17 cellular contexts compared by ENCODE assay signal in the genomic region with DNA sequence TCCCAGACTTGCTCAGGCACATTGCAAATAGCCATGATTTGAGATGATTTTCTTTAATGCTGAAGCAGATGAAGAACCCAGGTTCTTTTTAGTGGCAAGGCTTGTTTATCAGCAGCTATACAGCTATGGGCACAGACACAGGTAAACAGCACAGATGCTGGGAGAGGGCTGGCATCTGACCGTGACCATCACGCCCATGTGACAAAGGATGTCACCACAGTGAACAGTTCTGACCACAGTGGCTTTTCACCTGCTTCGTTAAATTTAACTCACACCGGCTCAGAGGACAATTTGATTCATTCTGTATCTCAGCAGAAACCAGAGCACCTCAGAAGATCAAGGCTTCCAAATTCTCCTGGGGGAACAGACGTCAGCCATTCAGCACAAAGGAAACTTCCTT.
DNase-seq lines count a peak whose midpoint lies in the region; ATAC-seq and TF ChIP-seq lines count a peak whose summit lies in the region.
"Had no signal": no experiment of that assay in that cellular context is flagged by ENCODE, and none has a peak within 500 bp of the region (broad histone marks: within the 10 kb centered on the region; RNA-seq: fewer than 3 reads in every experiment).

No MANE protein-coding gene starts in this region.

- TF ChIP-seq POLR2A in spleen (IDR thresholded peaks at IDR 0.05): no peak

- intact Hi-C loops in spleen (cut with DNase I; ENCODE audit: low total_unique reads) (no loop called here), Calu3 (cut with micrococcal nuclease; ENCODE audit: unreplicated experiment) (no loop called here)

- peaks cover 3% of the 10 kb centered on the region for H3K27me3 Mint-ChIP-seq in activated CD4-positive, alpha-beta T cell treated with anti-CD3 and anti-CD28 coated beads, Interleukin-2, amount 10 ng/mL, durations not matched to agents 7 days and 5 days
- peaks cover 11% of the 10 kb centered on the region for H3K27me3 Mint-ChIP-seq in T-helper 17 cell
- peaks cover 81% of the 10 kb centered on the region for H3K27me3 Mint-ChIP-seq in Calu3 (ENCODE audit: unreplicated experiment)
- H3K27me3 Mint-ChIP-seq: CD4-positive, alpha-beta T cell had no signal

- H3K4me1 ChIP-seq in spleen (peaks cover 0 to 34% (median 8%) of the 10 kb centered on the region in 6 donors), SJCRH30 (peaks cover 22% of the 10 kb centered on the region)
- H3K4me1 ChIP-seq: A549, colonic mucosa, right atrium auricular region had no signal

- no TSS peak for BruUV-seq in Calu3 (replicated peaks; lab: Mats Ljungman, UMichigan)

- CTCF ChIA-PET in activated CD4-positive, alpha-beta T cell treated with anti-CD3 and anti-CD28 coated beads, Interleukin-2, amount 10 ng/mL, durations not matched to agents 7 days and 5 days (lab: Charles Lee): no interaction called here
- CTCF ChIA-PET in Calu3 (lab: Charles Lee): no interaction called here

- peak overlapping the region in 6 of 8 donors; percentile 49 to 83 (median 74) for H3K27ac ChIP-seq in spleen
- H3K27ac ChIP-seq in SJCRH30: no peak overlapping the region
- H3K27ac ChIP-seq: A549, colonic mucosa, GM23248, right atrium auricular region had no signal

- TF ChIP-seq CTCF in spleen (IDR thresholded peaks at IDR 0.05 in 8 of 11, conservative IDR thresholded peaks at IDR 0.05 in 3 of 11): no peak
- no peak for TF ChIP-seq CTCF in Calu3 (IDR thresholded peaks at IDR 0.05; ENCODE audit: unreplicated experiment)

- H3K27ac Mint-ChIP-seq in activated CD4-positive, alpha-beta T cell treated with anti-CD3 and anti-CD28 coated beads, Interleukin-2, amount 10 ng/mL, durations not matched to agents 7 days and 5 days: peak overlapping the region; percentile 22
- H3K27ac Mint-ChIP-seq in T-helper 17 cell (peak overlapping the region; percentile 54), Calu3 (ENCODE audit: unreplicated experiment) (no peak overlapping the region)
- H3K27ac Mint-ChIP-seq: CD4-positive, alpha-beta T cell had no signal

- peaks cover 22% of the 10 kb centered on the region for H3K4me1 Mint-ChIP-seq in activated CD4-positive, alpha-beta T cell treated with anti-CD3 and anti-CD28 coated beads, Interleukin-2, amount 10 ng/mL, durations not matched to agents 7 days and 5 days
- H3K4me1 Mint-ChIP-seq in T-helper 17 cell: peaks cover 9% of the 10 kb centered on the region
- H3K4me1 Mint-ChIP-seq in Calu3 (ENCODE audit: low read depth, unreplicated experiment): no peaks in the 10 kb centered on the region

- POLR2A ChIA-PET in activated CD4-positive, alpha-beta T cell treated with anti-CD3 and anti-CD28 coated beads, Interleukin-2, amount 10 ng/mL, durations not matched to agents 7 days and 5 days (lab: Charles Lee): no interaction called here

- H3K9me3 Mint-ChIP-seq in activated CD4-positive, alpha-beta T cell treated with anti-CD3 and anti-CD28 coated beads, Interleukin-2, amount 10 ng/mL, durations not matched to agents 7 days and 5 days: peaks cover 5% of the 10 kb centered on the region
- H3K9me3 Mint-ChIP-seq in Calu3 (ENCODE audit: low read depth, unreplicated experiment): peaks cover 4% of the 10 kb centered on the region

- H3K36me3 Mint-ChIP-seq in activated CD4-positive, alpha-beta T cell treated with anti-CD3 and anti-CD28 coated beads, Interleukin-2, amount 10 ng/mL, durations not matched to agents 7 days and 5 days (ENCODE audit: low read depth): no peaks in the 10 kb centered on the region
- H3K36me3 Mint-ChIP-seq in T-helper 17 cell (ENCODE audit: low read depth) (no peaks in the 10 kb centered on the region), Calu3 (ENCODE audit: insufficient read depth, unreplicated experiment) (no peaks in the 10 kb centered on the region)

- H3K9me3 ChIP-seq in T-helper 17 cell (ENCODE audit: control insufficient read depth, low read length, poor library complexity, severe bottlenecking) (no peaks in the 10 kb centered on the region), spleen (peaks cover 0 to 3% (median 0%) of the 10 kb centered on the region in 8 donors), SJCRH30 (replicated peaks) (no peaks in the 10 kb centered on the region)
- H3K9me3 ChIP-seq: colonic mucosa had no signal

- H3K27me3 ChIP-seq in spleen (replicated peaks in 1 of 7) (peaks cover 0 to 5% (median 0%) of the 10 kb centered on the region in 7 donors), SJCRH30 (no peaks in the 10 kb centered on the region)
- H3K27me3 ChIP-seq: colonic mucosa, right atrium auricular region had no signal

- H3K4me3 Mint-ChIP-seq in activated CD4-positive, alpha-beta T cell treated with anti-CD3 and anti-CD28 coated beads, Interleukin-2, amount 10 ng/mL, durations not matched to agents 7 days and 5 days: no peak overlapping the region
- H3K4me3 Mint-ChIP-seq in T-helper 17 cell (peak overlapping the region; percentile 50), Calu3 (ENCODE audit: low read depth, unreplicated experiment) (no peak overlapping the region)
- H3K4me3 Mint-ChIP-seq: CD4-positive, alpha-beta T cell had no signal

- H3K4me3 ChIP-seq in spleen (peak overlapping the region in 1 of 8 donors; percentile 36), SJCRH30 (no peak overlapping the region)
- H3K4me3 ChIP-seq: A549, colonic mucosa, GM23248, right atrium auricular region had no signal

- peak; percentile 64 for ATAC-seq in HG03139 (IDR thresholded peaks at IDR 0.05; ENCODE audit: unreplicated experiment)
- no peak for ATAC-seq in T-helper 17 cell
- ATAC-seq: A549 had no signal

- DNase-seq in activated CD4-positive, alpha-beta T cell treated with anti-CD3 and anti-CD28 coated beads, Interleukin-2, amount 10 ng/mL, durations not matched to agents 7 days and 5 days: no peak
- DNase-seq in activated CD4-positive, alpha-beta T cell treated with anti-CD3 and anti-CD28 coated beads, Interleukin-2, amount 50 U/mL, for 1 hour: no peak
- no peak for DNase-seq in T-helper 17 cell
- no peak for DNase-seq in spleen
- no peak for DNase-seq in HK-2 (ENCODE audit: unreplicated experiment)
- DNase-seq in Calu3: no peak
- no peak for DNase-seq in SJCRH30
- DNase-seq: activated naive CD4-positive, alpha-beta T cell; CD4-positive, alpha-beta T cell; colonic mucosa; GM23248; hippocampal formation; KG1; nucleus accumbens had no signal

- no peaks in the 10 kb centered on the region for H3K36me3 ChIP-seq in spleen
- no peaks in the 10 kb centered on the region for H3K36me3 ChIP-seq in SJCRH30
- H3K36me3 ChIP-seq: colonic mucosa, right atrium auricular region had no signal

- 28 to 62% (median 31%) methylated on average over 5 of the region's 5 CpGs for WGBS in spleen, 5 donors
